Comparison of ENCODE assay signal across 8 cellular contexts in the genomic region with DNA sequence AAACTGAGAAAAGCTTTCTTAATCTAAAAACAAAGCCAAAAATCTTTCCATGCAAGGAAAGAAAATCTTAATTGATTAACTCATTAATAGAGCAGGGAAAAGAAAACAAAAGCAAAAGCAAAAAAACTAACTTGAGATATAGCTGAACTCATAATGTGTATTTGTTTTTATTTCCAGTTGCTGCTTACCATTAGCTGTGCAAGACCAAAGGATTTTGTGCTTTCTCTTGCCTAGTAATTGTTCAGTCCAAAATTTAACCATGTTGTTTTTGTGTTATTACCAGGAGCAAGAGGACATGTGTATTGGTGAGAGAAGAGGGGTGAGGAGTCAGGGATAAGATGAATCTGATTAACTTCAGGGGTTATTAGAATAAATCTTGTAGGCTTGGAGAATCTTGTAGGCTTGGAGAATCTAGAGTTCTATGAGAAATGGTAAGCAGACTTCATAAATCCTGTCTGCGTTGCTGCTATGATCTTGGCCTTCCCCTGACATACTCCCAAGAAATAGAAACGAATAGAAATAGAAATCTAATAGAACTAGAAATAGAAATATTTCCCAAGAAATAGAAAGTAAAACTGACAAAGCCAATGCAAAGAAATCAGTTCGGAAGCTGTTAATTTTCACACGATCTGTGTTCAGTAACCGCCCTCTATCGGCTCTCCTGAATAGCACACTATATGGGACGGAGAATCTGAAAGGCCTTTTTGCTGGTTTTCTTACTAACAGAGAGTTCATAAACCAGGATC.
DNase-seq lines count a peak whose midpoint lies in the region; ATAC-seq and TF ChIP-seq lines count a peak whose summit lies in the region.

No MANE protein-coding gene starts in this region.

- peak; percentile 49 for ATAC-seq in GM21723 (IDR thresholded peaks at IDR 0.05; ENCODE audit: unreplicated experiment)

- DNase-seq in GM04503 (ENCODE audit: low read depth) (peak; percentile 13), dermis blood vessel endothelial cell (peak; percentile 84), lung microvascular endothelial cell (ENCODE audit: low read depth in 2 of 2) (peak; percentile 82 to 86), thyroid gland (peak in 1 of 2 donors; percentile 19), NCI-H446 treated with DMSO at 0.1 percent for 48 hours (lab: John Stamatoyannopoulos, UW) (no peak)
- peak; percentile 36 for DNase-seq in T-helper 2 cell treated with Interferon-gamma antibody and Interleukin-4, amounts not matched to agents 5 μg/mL and 100 μg/mL, for 36 hours (ENCODE audit: low spot score)

- H3K4me3 Mint-ChIP-seq in T-helper 2 cell treated with Interferon-gamma antibody and Interleukin-4, amounts not matched to agents 5 μg/mL and 100 μg/mL, for 36 hours: peak overlapping the region; percentile 72

- peaks cover 20% of the 10 kb centered on the region for H3K4me1 ChIP-seq in Loucy (ENCODE audit: insufficient read depth, low read length, poor library complexity, severe bottlenecking)
- H3K4me1 ChIP-seq in thyroid gland: peaks cover 7 to 15% of the 10 kb centered on the region in 2 donors

- peak overlapping the region; percentile 70 for H3K27ac Mint-ChIP-seq in T-helper 2 cell treated with Interferon-gamma antibody and Interleukin-4, amounts not matched to agents 5 μg/mL and 100 μg/mL, for 36 hours

- H2AFZ ChIP-seq in Loucy (ENCODE audit: low read length): peak overlapping the region; percentile 80

- H3K36me3 ChIP-seq in Loucy (ENCODE audit: insufficient read depth, low read length) (no peaks in the 10 kb centered on the region), thyroid gland (no peaks in the 10 kb centered on the region)

- H3K79me2 ChIP-seq in Loucy (ENCODE audit: insufficient read depth, low read length): no peaks in the 10 kb centered on the region

- peak overlapping the region; percentile 42 to 72 (median 57) for H3K27ac ChIP-seq in thyroid gland

- no peaks in the 10 kb centered on the region for H3K27me3 Mint-ChIP-seq in T-helper 2 cell treated with Interferon-gamma antibody and Interleukin-4, amounts not matched to agents 5 μg/mL and 100 μg/mL, for 36 hours (ENCODE audit: low read depth)

- H3K9ac ChIP-seq in Loucy (ENCODE audit: low read depth, low read length, poor library complexity, severe bottlenecking): peak overlapping the region; percentile 42

- no peaks in the 10 kb centered on the region for H3K27me3 ChIP-seq in Loucy (ENCODE audit: insufficient read depth, low read length, poor library complexity, severe bottlenecking)
- no peaks in the 10 kb centered on the region for H3K27me3 ChIP-seq in thyroid gland

- H4K20me1 ChIP-seq in Loucy (ENCODE audit: insufficient read depth, low read length, poor library complexity, severe bottlenecking): no peaks in the 10 kb centered on the region

- TF ChIP-seq CTCF in Loucy (conservative IDR thresholded peaks at IDR 0.05; ENCODE audit: low read length) (peak; percentile 96), thyroid gland (IDR thresholded peaks at IDR 0.05) (peak in 5 of 6 experiments; percentile 34 to 77 (median 66))

- intact Hi-C loops in thyroid gland (cut with DNase I): loop anchor here (10.0 kb wide), 1 partner anchor 111 kb away; no protein-coding TSS in a partner anchor

- H3K4me2 ChIP-seq in Loucy (ENCODE audit: low read depth, low read length, poor library complexity, severe bottlenecking): peak overlapping the region; percentile 75

- H3K9me3 ChIP-seq in Loucy (ENCODE audit: insufficient read depth, low read depth, low read length) (no peaks in the 10 kb centered on the region), thyroid gland (no peaks in the 10 kb centered on the region)

- TF ChIP-seq POLR2A in thyroid gland (IDR thresholded peaks at IDR 0.05): no peak

- H3K4me3 ChIP-seq in Loucy (ENCODE audit: low read length, poor library complexity, severe bottlenecking) (peak overlapping the region; percentile 68), thyroid gland (replicated peaks in 1 of 3) (peak overlapping the region in 1 of 3 donors; percentile 3)

- WGBS in thyroid gland, 2 donors: 19 to 24% methylated on average over 7 of the region's 7 CpGs

- no peaks in the 10 kb centered on the region for H3K9me2 ChIP-seq in Loucy (replicated peaks; ENCODE audit: low read depth, low read length)

- no peaks in the 10 kb centered on the region for H3F3A ChIP-seq in Loucy (ENCODE audit: low read depth)

- H3K36me3 Mint-ChIP-seq in T-helper 2 cell treated with Interferon-gamma antibody and Interleukin-4, amounts not matched to agents 5 μg/mL and 100 μg/mL, for 36 hours (ENCODE audit: low read depth): peaks cover 3% of the 10 kb centered on the region

- H3K9me3 Mint-ChIP-seq in T-helper 2 cell treated with Interferon-gamma antibody and Interleukin-4, amounts not matched to agents 5 μg/mL and 100 μg/mL, for 36 hours: peaks cover 3% of the 10 kb centered on the region

- H3K4me1 Mint-ChIP-seq in T-helper 2 cell treated with Interferon-gamma antibody and Interleukin-4, amounts not matched to agents 5 μg/mL and 100 μg/mL, for 36 hours (ENCODE audit: low read depth): peaks cover 50% of the 10 kb centered on the region
